ENCODE assay signal across 24 cellular contexts in genomic region chr9:88043647-88044046, GRCh38.
A peak's percentile ranks its signal among the peaks of the same experiment; 100 is the strongest.
DNase-seq lines count a peak whose midpoint lies in the region; FAIRE-seq and TF ChIP-seq lines count a peak whose summit lies in the region.
"Had no signal": no experiment of that assay in that cellular context is flagged by ENCODE, and none has a peak within 500 bp of the region (broad histone marks: within the 10 kb centered on the region; RNA-seq: fewer than 3 reads in every experiment).

No MANE protein-coding gene starts in this region.

- H2BK120ac ChIP-seq in H9 (ENCODE audit: low read depth, low read length, poor library complexity, severe bottlenecking) (no peak overlapping the region), H1 (replicated peaks; ENCODE audit: low read depth, low read length) (no peak overlapping the region)

- H2BK20ac ChIP-seq in H9 (ENCODE audit: low read depth, low read length, poor library complexity, severe bottlenecking) (no peak overlapping the region), H1 (ENCODE audit: low read length) (no peak overlapping the region)

- H4K20me1 ChIP-seq in H9 (ENCODE audit: control insufficient read depth, insufficient read depth, insufficient read length) (no peaks in the 10 kb centered on the region), H1 (replicated peaks in 1 of 2; ENCODE audit: control insufficient read depth in 1 of 2, insufficient read depth in 2 of 2, low read length in 2 of 2) (no peaks in the 10 kb centered on the region), hepatocyte (ENCODE audit: insufficient read depth, poor library complexity, severe bottlenecking) (no peaks in the 10 kb centered on the region), neural cell (ENCODE audit: insufficient read depth) (no peaks in the 10 kb centered on the region)
- H4K20me1 ChIP-seq: BLaER1 had no signal

- H3K4me3 ChIP-seq in H1 (ENCODE audit: extremely low read depth in 1 of 4, insufficient read depth in 2 of 4, low read depth in 3 of 4, low read length in 4 of 4) (0 out of 8 replicates have a peak overlapping the region, but pooled peaks of 1 of the 4 experiments have one; percentile 14), hepatocyte (no peak overlapping the region), neural cell (ENCODE audit: low read length) (no peak overlapping the region), ovary (no peak overlapping the region)
- H3K4me3 ChIP-seq: BLaER1, GM23248, HAP-1 had no signal

- no peak for FAIRE-seq in H1 (lab: Jason Lieb, UNC)
- FAIRE-seq: A204.1, G401.6, GM12892, GM19239 had no signal

- no peak for TF ChIP-seq CTCF in H9 (conservative IDR thresholded peaks at IDR 0.05)
- TF ChIP-seq CTCF in H1 (IDR thresholded peaks at IDR 0.05; ENCODE audit: control extremely low read depth in 1 of 3, insufficient read depth in 1 of 3, low read depth in 1 of 3, low read length in 3 of 3), result peak in 2 of 3 experiments; percentile 35 to 41; a peak in 3 of 4 replicates
- TF ChIP-seq CTCF in hepatocyte (IDR thresholded peaks at IDR 0.05; ENCODE audit: poor library complexity), result peak; percentile 25
- TF ChIP-seq CTCF in neural cell (IDR thresholded peaks at IDR 0.05; ENCODE audit: poor library complexity, severe bottlenecking), result no peak
- no peak for TF ChIP-seq CTCF in ovary (IDR thresholded peaks at IDR 0.05)

- H3K23me2 ChIP-seq in H9 (ENCODE audit: insufficient read length, low read depth, low read length, poor library complexity, severe bottlenecking) (no peaks in the 10 kb centered on the region), H1 (ENCODE audit: low read depth, low read length) (no peaks in the 10 kb centered on the region)

- intact Hi-C loops in ovary (cut with DNase I), result no loop called here

- no peaks in the 10 kb centered on the region for H3K9me2 ChIP-seq in hepatocyte (replicated peaks; ENCODE audit: insufficient read depth)
- no peaks in the 10 kb centered on the region for H3K9me2 ChIP-seq in neural cell (ENCODE audit: insufficient read depth, low read length)

- DNase-seq in H9 (peak; percentile 43), H1 (ENCODE audit: low read depth in 1 of 2, low spot score in 2 of 2) (no peak), hepatocyte (ENCODE audit: low spot score) (no peak), NCI-H774 (lab: John Stamatoyannopoulos, UW) (no peak), NOMO-1 treated with dmso at 0.1 percent for 144 hours (lab: John Stamatoyannopoulos, UW; ENCODE audit: unreplicated experiment) (no peak), ovary (no peak)
- no peak for DNase-seq in activated CD4-positive, alpha-beta T cell treated with anti-CD3 and anti-CD28 coated beads for 48 hours
- DNase-seq: Caco-2; CD4-positive, CD25-positive, alpha-beta regulatory T cell; CD8-positive, alpha-beta T cell; DMS153; DND-41; GM23248; HFFc6 had no signal

- H3K27ac ChIP-seq in H9 (ENCODE audit: insufficient read length, low read depth, low read length), result no peak overlapping the region
- no peak overlapping the region for H3K27ac ChIP-seq in H1 (ENCODE audit: low read depth, low read length)
- H3K27ac ChIP-seq in hepatocyte, result no peak overlapping the region
- H3K27ac ChIP-seq in neural cell (ENCODE audit: low read length), result no peak overlapping the region
- H3K27ac ChIP-seq in ovary, result no peak overlapping the region
- H3K27ac ChIP-seq: 22Rv1, BLaER1, C4-2B, GM23248 had no signal

- H3K4ac ChIP-seq in H9 (ENCODE audit: low read depth, low read length) (no peak overlapping the region), H1 (replicated peaks; ENCODE audit: insufficient read length, low read depth, low read length) (no peak overlapping the region)

- no peak overlapping the region for H4K91ac ChIP-seq in H9 (ENCODE audit: insufficient read length, low read depth, low read length)
- H4K91ac ChIP-seq in H1 (replicated peaks; ENCODE audit: insufficient read length, low read length), result no peak overlapping the region

- TF ChIP-seq EP300 in H1 (IDR thresholded peaks at IDR 0.05; ENCODE audit: borderline replicate concordance in 1 of 2, low read depth in 2 of 2, low read length in 2 of 2), result no peak
- no peak for TF ChIP-seq EP300 in neural cell (conservative IDR thresholded peaks at IDR 0.05; ENCODE audit: poor library complexity, severe bottlenecking)
- TF ChIP-seq EP300 in ovary (IDR thresholded peaks at IDR 0.05), result no peak

- no peaks in the 10 kb centered on the region; the same call in 1 of the 2 replicates for H3K4me1 ChIP-seq in H9 (ENCODE audit: insufficient read depth, low read length)
- peaks cover 0 to 19% (median 10%) of the 10 kb centered on the region in 4 experiments; a peak in 4 of 7 replicates for H3K4me1 ChIP-seq in H1 (replicated peaks in 1 of 4; ENCODE audit: control insufficient read depth in 3 of 4, insufficient read depth in 4 of 4, low read length in 3 of 4)
- no peaks in the 10 kb centered on the region for H3K4me1 ChIP-seq in hepatocyte (ENCODE audit: insufficient read depth)
- no peaks in the 10 kb centered on the region for H3K4me1 ChIP-seq in ovary (ENCODE audit: insufficient read depth)
- H3K4me1 ChIP-seq: BLaER1, Caco-2, HAP-1 had no signal

- H4K5ac ChIP-seq in H9 (ENCODE audit: insufficient read length, low read depth, low read length) (no peak overlapping the region), H1 (ENCODE audit: insufficient read length, low read depth, low read length) (no peak overlapping the region)

- no peak overlapping the region for H3K23ac ChIP-seq in H9 (ENCODE audit: insufficient read length, low read depth, low read length)
- H3K23ac ChIP-seq in H1 (ENCODE audit: insufficient read length), result no peak overlapping the region

- H2AK5ac ChIP-seq in H9 (ENCODE audit: insufficient read length, low read length) (no peak overlapping the region), H1 (ENCODE audit: low read depth, low read length) (0 out of 2 replicates have a peak overlapping the region, but pooled peaks have one; percentile 14)

- H3K79me1 ChIP-seq in H9 (ENCODE audit: insufficient read depth, low read depth, low read length, poor library complexity, severe bottlenecking) (no peaks in the 10 kb centered on the region), H1 (ENCODE audit: low read depth, low read length) (no peaks in the 10 kb centered on the region)

- TF ChIP-seq POLR2A in H1 (IDR thresholded peaks at IDR 0.05; ENCODE audit: control extremely low read depth in 1 of 2, low read depth in 2 of 2, low read length in 2 of 2), result no peak
- no peak for TF ChIP-seq POLR2A in ovary (IDR thresholded peaks at IDR 0.05)

- no peak overlapping the region for H3K18ac ChIP-seq in H9 (ENCODE audit: insufficient read length, low read depth, low read length)
- no peak overlapping the region for H3K18ac ChIP-seq in H1 (ENCODE audit: extremely low read depth, low read length)

- H3K14ac ChIP-seq in H9 (ENCODE audit: insufficient read depth, low read length) (no peak overlapping the region), H1 (ENCODE audit: insufficient read length) (no peak overlapping the region)

- no peaks in the 10 kb centered on the region; the same call in 1 of the 2 replicates for H3K27me3 Mint-ChIP-seq in H9 (ENCODE audit: low read depth)

- CTCF ChIA-PET in H1 (lab: Charles Lee; ENCODE audit: partially characterized antibody), result interaction anchor here (6.0 kb wide), 1 partner anchor 93 kb away, joined by 78 read pairs; no protein-coding TSS in a partner anchor

- no peak overlapping the region for H3K4me3 Mint-ChIP-seq in H9
- H3K4me3 Mint-ChIP-seq: B cell; CD4-positive, CD25-positive, alpha-beta regulatory T cell; CD8-positive, alpha-beta T cell; HFFc6 had no signal

- H3F3A ChIP-seq in neural cell (ENCODE audit: insufficient read depth, low read length, poor library complexity, severe bottlenecking), result no peaks in the 10 kb centered on the region

- H2BK12ac ChIP-seq in H9 (ENCODE audit: insufficient read length, low read depth, low read length) (no peak overlapping the region), H1 (ENCODE audit: low read depth, low read length) (0 out of 2 replicates have a peak overlapping the region, but pooled peaks have one; percentile 1)

- H3K79me2 ChIP-seq in H9 (ENCODE audit: insufficient read depth, low read length), result no peaks in the 10 kb centered on the region
- no peaks in the 10 kb centered on the region for H3K79me2 ChIP-seq in H1 (ENCODE audit: control insufficient read depth in 1 of 2, insufficient read depth in 2 of 2, low read length in 2 of 2)
- no peaks in the 10 kb centered on the region for H3K79me2 ChIP-seq in hepatocyte
- H3K79me2 ChIP-seq in neural cell (replicated peaks; ENCODE audit: insufficient read depth, low read length), result no peaks in the 10 kb centered on the region

- H2AFZ ChIP-seq in H9 (ENCODE audit: low read length), result no peak overlapping the region
- H2AFZ ChIP-seq in H1 (ENCODE audit: low read length), result no peak overlapping the region
- H2AFZ ChIP-seq in hepatocyte, result no peak overlapping the region
- no peak overlapping the region for H2AFZ ChIP-seq in neural cell (ENCODE audit: low read depth, low read length)
- H2AFZ ChIP-seq: GM23248 had no signal

- H3K27ac Mint-ChIP-seq in H9, result no peak overlapping the region
- H3K27ac Mint-ChIP-seq: B cell; CD4-positive, CD25-positive, alpha-beta regulatory T cell; CD8-positive, alpha-beta T cell; HFFc6 had no signal

- no peak overlapping the region for H4K8ac ChIP-seq in H9 (replicated peaks; ENCODE audit: insufficient read length, low read depth, low read length)
- peak overlapping the region; percentile 28; the same call in 1 of the 2 replicates for H4K8ac ChIP-seq in H1 (ENCODE audit: extremely low read depth, insufficient read depth, low read length)

- H3T11ph ChIP-seq in H9 (ENCODE audit: low read length), result no peak overlapping the region

- peaks cover 13 to 28% of the 10 kb centered on the region in 2 experiments for H3K4me1 Mint-ChIP-seq in H9
- H3K4me1 Mint-ChIP-seq: B cell had no signal

- H3K9me3 Mint-ChIP-seq in H9, result peaks cover 28 to 42% of the 10 kb centered on the region in 2 experiments

- no peak overlapping the region for H3K56ac ChIP-seq in H9 (ENCODE audit: insufficient read length, low read depth, low read length)
- no peak overlapping the region for H3K56ac ChIP-seq in H1 (replicated peaks; ENCODE audit: insufficient read length, low read depth, low read length)

- POLR2A ChIA-PET in H1 (lab: Charles Lee; ENCODE audit: partially characterized antibody), result no interaction called here

- peaks cover 8% of the 10 kb centered on the region for H3K9me3 ChIP-seq in H9 (ENCODE audit: control insufficient read depth, low read depth, low read length)
- H3K9me3 ChIP-seq in H1 (ENCODE audit: insufficient read depth in 2 of 2, low read depth in 1 of 2, low read length in 1 of 2), result no peaks in the 10 kb centered on the region
- no peaks in the 10 kb centered on the region for H3K9me3 ChIP-seq in hepatocyte (ENCODE audit: low read depth)
- no peaks in the 10 kb centered on the region for H3K9me3 ChIP-seq in neural cell (ENCODE audit: low read length)
- H3K9me3 ChIP-seq in ovary, result no peaks in the 10 kb centered on the region
- H3K9me3 ChIP-seq: Caco-2, HAP-1 had no signal

- H3K36me3 Mint-ChIP-seq in H9 (ENCODE audit: insufficient read depth in 1 of 3, low read depth in 3 of 3), result peaks cover 18 to 33% (median 20%) of the 10 kb centered on the region in 3 experiments
- H3K36me3 Mint-ChIP-seq: CD4-positive, CD25-positive, alpha-beta regulatory T cell; CD8-positive, alpha-beta T cell had no signal

- H2BK15ac ChIP-seq in H9 (ENCODE audit: low read depth, low read length) (no peak overlapping the region), H1 (ENCODE audit: low read length) (no peak overlapping the region)

- no CpG with 5 or more reads among the region's 3 CpGs for WGBS in H9 (ENCODE audit: extremely low coverage, insufficient read length, low lambda C conversion rate)
- WGBS in H1 (ENCODE audit: extremely low coverage in 1 of 2, insufficient coverage in 1 of 2, insufficient read length in 1 of 2, insufficient replicate concordance in 2 of 2, low coverage in 1 of 2, low lambda C conversion rate in 2 of 2, missing lambda C conversion rate in 1 of 2), 2 experiments, result 83% methylated on average over 3 of the region's 3 CpGs; no CpG with 5 or more reads in 1 of the 2 experiments
- 76% methylated on average over 3 of the region's 3 CpGs for WGBS in hepatocyte (ENCODE audit: low lambda C conversion rate, missing lambda C conversion rate)
- WGBS in ovary, 3 donors, result 84 to 92% (median 92%) methylated on average over 3 of the region's 3 CpGs

- H3K9ac ChIP-seq in H9 (ENCODE audit: extremely low read depth, insufficient read length, low read length) (no peak overlapping the region), H1 (replicated peaks in 1 of 4; ENCODE audit: extremely low read depth in 1 of 4, low read depth in 3 of 4, low read length in 3 of 4) (no peak overlapping the region), neural cell (ENCODE audit: low read length) (no peak overlapping the region)
- H3K9ac ChIP-seq: BLaER1, GM23248 had no signal

- TF ChIP-seq RAD21 in H1 (IDR thresholded peaks at IDR 0.05 in 1 of 2, conservative IDR thresholded peaks at IDR 0.05 in 1 of 2; ENCODE audit: low read depth in 2 of 2, low read length in 2 of 2) (peak; percentile 55 to 67), neural cell (conservative IDR thresholded peaks at IDR 0.05) (peak; percentile 27)

- H3K27me3 ChIP-seq in H9 (ENCODE audit: insufficient read depth, low read length), result no peaks in the 10 kb centered on the region
- H3K27me3 ChIP-seq in H1 (replicated peaks in 1 of 4; ENCODE audit: control insufficient read depth in 3 of 4, extremely low read depth in 1 of 4, insufficient read depth in 3 of 4, low read length in 3 of 4), result no peaks in the 10 kb centered on the region
- H3K27me3 ChIP-seq in hepatocyte, result no peaks in the 10 kb centered on the region
- H3K27me3 ChIP-seq in neural cell (ENCODE audit: insufficient read depth, low read depth, low read length), result no peaks in the 10 kb centered on the region
- no peaks in the 10 kb centered on the region for H3K27me3 ChIP-seq in ovary
- H3K27me3 ChIP-seq: BLaER1 had no signal

- H2BK5ac ChIP-seq in H9 (ENCODE audit: insufficient read length, low read length), result no peak overlapping the region
- no peak overlapping the region for H2BK5ac ChIP-seq in H1 (ENCODE audit: low read depth, low read length)

- no peak overlapping the region for H3K4me2 ChIP-seq in H9 (ENCODE audit: insufficient read depth, insufficient read length, low read length)
- no peak overlapping the region for H3K4me2 ChIP-seq in H1 (ENCODE audit: insufficient read depth in 1 of 2, low read depth in 2 of 2, low read length in 2 of 2)
- H3K4me2 ChIP-seq in hepatocyte, result no peak overlapping the region
- no peak overlapping the region for H3K4me2 ChIP-seq in neural cell (ENCODE audit: low read length)
- H3K4me2 ChIP-seq: BLaER1 had no signal

- H3K36me3 ChIP-seq in H1 (ENCODE audit: control insufficient read depth in 2 of 4, insufficient read depth in 4 of 4, low read length in 3 of 4), result no peaks in the 10 kb centered on the region
- H3K36me3 ChIP-seq in hepatocyte (replicated peaks; ENCODE audit: insufficient read depth, low read depth), result no peaks in the 10 kb centered on the region
- H3K36me3 ChIP-seq in neural cell (ENCODE audit: insufficient read depth, low read length), result no peaks in the 10 kb centered on the region
- H3K36me3 ChIP-seq in ovary, result no peaks in the 10 kb centered on the region
- H3K36me3 ChIP-seq: HAP-1 had no signal

Comparison
In these comparisons a context has a peak if more than half of its experiments do, and no peak if none do; other contexts are left out.
1. CTCF ChIP-seq: peak in H1 (2 of 3) and hepatocyte (single experiment); none in H9 (single experiment), neural cell (single experiment) and ovary (0 of 3).